In genomic region chr17:57357392-57357784, GRCh38 we compare ENCODE assay signal across 8 cellular contexts.
DNase-seq lines count a peak whose midpoint lies in the region; ATAC-seq and TF ChIP-seq lines count a peak whose summit lies in the region.

No MANE protein-coding gene starts in this region.

- H3K36me3 Mint-ChIP-seq in neural crest cell (ENCODE audit: low read depth), result peaks cover 13% of the 10 kb centered on the region

- ATAC-seq in GM21367 (IDR thresholded peaks at IDR 0.05; ENCODE audit: unreplicated experiment), result peak; percentile 34

- H3K4me3 ChIP-seq in MM.1S (ENCODE audit: low read length) (peak overlapping the region; percentile 39), dorsolateral prefrontal cortex (peak overlapping the region in 5 of 59 donors; percentile 5 to 24 (median 15))

- H3K36me3 ChIP-seq in MM.1S (replicated peaks; ENCODE audit: insufficient read depth, low read length), result no peaks in the 10 kb centered on the region

- H3K27me3 Mint-ChIP-seq in neural crest cell (ENCODE audit: low read depth), result no peaks in the 10 kb centered on the region

- DNase-seq in DMS153 treated with DMSO at 0.1 percent for 48 hours (lab: John Stamatoyannopoulos, UW; ENCODE audit: unreplicated experiment) (peak; percentile 56), MM.1S (peak; percentile 50), dorsolateral prefrontal cortex (peak in 5 of 10 donors; percentile 17 to 58 (median 52)), neural crest cell (ENCODE audit: low read depth, low spot score) (no peak), iPS-NIHi11 (ENCODE audit: low spot score) (no peak)
- no peak for DNase-seq in stimulated activated CD4-positive, alpha-beta T cell treated with anti-CD3 and anti-CD28 coated beads, Interleukin-4, amount 100 ng/mL, for 24 hours
- no peak for DNase-seq in activated CD4-positive, alpha-beta T cell treated with anti-CD3 and anti-CD28 coated beads for 1 hour

- no peak for TF ChIP-seq CTCF in MM.1S (IDR thresholded peaks at IDR 0.05; ENCODE audit: low read length)
- TF ChIP-seq CTCF in dorsolateral prefrontal cortex (IDR thresholded peaks at IDR 0.05 in 54 of 56, conservative IDR thresholded peaks at IDR 0.05 in 2 of 56; ENCODE audit: low read depth in 1 of 56, partially characterized antibody in 56 of 56), result no peak
- no peak for TF ChIP-seq CTCF in neural crest cell (conservative IDR thresholded peaks at IDR 0.05)

- H3K9me3 ChIP-seq in MM.1S (replicated peaks; ENCODE audit: insufficient read depth, low read length), result no peaks in the 10 kb centered on the region

- H3K79me2 ChIP-seq in MM.1S (ENCODE audit: low read length), result peaks cover 72% of the 10 kb centered on the region

- no peaks in the 10 kb centered on the region for H3K9me3 Mint-ChIP-seq in neural crest cell

- H3K27me3 ChIP-seq in MM.1S (replicated peaks; ENCODE audit: insufficient read depth, low read length) (no peaks in the 10 kb centered on the region), dorsolateral prefrontal cortex (no peaks in the 10 kb centered on the region)

- H3K27ac Mint-ChIP-seq in neural crest cell (ENCODE audit: unreplicated experiment), result peak overlapping the region; percentile 87

- no peaks in the 10 kb centered on the region for H4K20me1 ChIP-seq in MM.1S (ENCODE audit: insufficient read depth, low read length)

- peaks cover 49% of the 10 kb centered on the region for H3F3A ChIP-seq in MM.1S (ENCODE audit: insufficient read depth, low read length)

- H3K4me3 Mint-ChIP-seq in neural crest cell, result peak overlapping the region; percentile 14

- H3K9ac ChIP-seq in MM.1S (ENCODE audit: low read length), result peak overlapping the region; percentile 89

- H3K27ac ChIP-seq in MM.1S (ENCODE audit: low read length) (peak overlapping the region; percentile 97), dorsolateral prefrontal cortex (peak overlapping the region in 56 of 59 donors; percentile 24 to 90 (median 72))

- H3K4me1 ChIP-seq in MM.1S (ENCODE audit: low read length), result peaks cover 71% of the 10 kb centered on the region

- H3K4me1 Mint-ChIP-seq in neural crest cell, result peaks cover 46% of the 10 kb centered on the region

- H3K4me2 ChIP-seq in MM.1S (ENCODE audit: low read depth, low read length), result peak overlapping the region; percentile 91

- intact Hi-C loops in dorsolateral prefrontal cortex (cut with DNase I), result no loop called here

- H3K9me2 ChIP-seq in MM.1S (replicated peaks; ENCODE audit: insufficient read depth, low read length), result no peaks in the 10 kb centered on the region

- H2AFZ ChIP-seq in MM.1S (ENCODE audit: low read length), result peak overlapping the region; percentile 4; the same call in 1 of the 2 replicates

Comparison
In these comparisons a context has a peak if more than half of its experiments do, and no peak if none do; other contexts are left out.
1. DNase-seq: peak in DMS153 treated with DMSO at 0.1 percent for 48 hours (single experiment) and MM.1S (single experiment); none in neural crest cell (single experiment), stimulated activated CD4-positive, alpha-beta T cell treated with anti-CD3 and anti-CD28 coated beads, Interleukin-4, amount 100 ng/mL, for 24 hours (single experiment), iPS-NIHi11 (single experiment) and activated CD4-positive, alpha-beta T cell treated with anti-CD3 and anti-CD28 coated beads for 1 hour (single experiment).